In genomic region chr12:98329589-98329988, GRCh38 we compare ENCODE assay signal across 24 cellular contexts.
DNase-seq lines count a peak whose midpoint lies in the region; ATAC-seq, FAIRE-seq and TF ChIP-seq lines count a peak whose summit lies in the region.
"Had no signal": no experiment of that assay in that cellular context is flagged by ENCODE, and none has a peak within 500 bp of the region (broad histone marks: within the 10 kb centered on the region; RNA-seq: fewer than 3 reads in every experiment).

No MANE protein-coding gene starts in this region.

- no TSS peak for BruUV-seq in GM12878 (replicated peaks; lab: Mats Ljungman, UMichigan)

- RAD21 ChIA-PET in GM12878 (lab: Charles Lee; ENCODE audit: unreplicated experiment) = interaction anchor here (0.6 to 3.5 kb wide), 14 partner anchors 8 to 197 kb away, joined by 3 to 15 read pairs (median 4); no protein-coding TSS in a partner anchor

- H3K36me3 Mint-ChIP-seq in nephron progenitor cell (ENCODE audit: low read depth) (no peaks in the 10 kb centered on the region), T-helper 17 cell (ENCODE audit: low read depth) (no peaks in the 10 kb centered on the region)
- H3K36me3 Mint-ChIP-seq: CD8-positive, alpha-beta T cell had no signal

- peaks cover 3% of the 10 kb centered on the region for H3K27me3 Mint-ChIP-seq in nephron progenitor cell (ENCODE audit: low read depth, poor library complexity)
- peaks cover 29% of the 10 kb centered on the region for H3K27me3 Mint-ChIP-seq in T-helper 17 cell

- SMC1A ChIA-PET in GM12878 (lab: Charles Lee; ENCODE audit: uncharacterized antibody, unreplicated experiment) = interaction anchor here (0.8 to 9.4 kb wide), 19 partner anchors 11 to 369 kb away, joined by 3 to 79 read pairs (median 5); no protein-coding TSS in a partner anchor

- H3K4me1 Mint-ChIP-seq in nephron progenitor cell (peaks cover 16% of the 10 kb centered on the region), T-helper 17 cell (peaks cover 2% of the 10 kb centered on the region)
- H3K4me1 Mint-ChIP-seq: B cell had no signal

- in situ Hi-C loops in GM12878 (cut with MboI) = no loop called here

- no peak for FAIRE-seq in GM12878 (lab: Jason Lieb, UNC)
- FAIRE-seq: A204.1, D721Med, G401.6, GM12892, GM19239 had no signal

- no peaks in the 10 kb centered on the region for H3K9me3 Mint-ChIP-seq in nephron progenitor cell
- H3K9me3 Mint-ChIP-seq: CD4-positive, alpha-beta T cell; CD8-positive, alpha-beta T cell had no signal

- no peak overlapping the region for H3K9ac ChIP-seq in GM12878 (ENCODE audit: control insufficient read depth, insufficient read depth, low read length)
- H3K9ac ChIP-seq: BLaER1 treated with 17β-estradiol and CSF1 and Interleukin-3, amounts not matched to agents 10 nM and 100 nM had no signal

- intact Hi-C loops in GM12878 (cut with micrococcal nuclease; ENCODE audit: unreplicated experiment) = no loop called here
- intact Hi-C loops in vagina (cut with DNase I) = no loop called here

- no peak for DNase-seq in GM12878 (ENCODE audit: low read depth, low spot score)
- DNase-seq in nephron progenitor cell = no peak
- no peak for DNase-seq in H4 (ENCODE audit: low spot score)
- no peak for DNase-seq in vagina (ENCODE audit: extremely low spot score in 2 of 2)
- DNase-seq in T-helper 17 cell = no peak
- DNase-seq: 8988T; ACHN; AML-193; Caco-2; Calu3; CD4-positive, alpha-beta T cell; CD8-positive, alpha-beta T cell; DMS79 treated with DMSO at 0.1 percent for 48 hours; GF-D8 had no signal

- no peak for TF ChIP-seq RAD21 in GM12878 (IDR thresholded peaks at IDR 0.05; ENCODE audit: insufficient read depth, low read depth, low read length)

- no peak overlapping the region for H3K4me2 ChIP-seq in GM12878 (ENCODE audit: control insufficient read depth, insufficient read depth)
- H3K4me2 ChIP-seq: BLaER1 treated with 17β-estradiol and CSF1 and Interleukin-3, amounts not matched to agents 10 nM and 100 nM had no signal

- H3K27me3 ChIP-seq in GM12878 (replicated peaks in 1 of 2; ENCODE audit: control insufficient read depth in 2 of 2, insufficient read depth in 2 of 2, low read length in 1 of 2) (no peaks in the 10 kb centered on the region), vagina (no peaks in the 10 kb centered on the region)
- H3K27me3 ChIP-seq: BLaER1 treated with 17β-estradiol and CSF1 and Interleukin-3, amounts not matched to agents 10 nM and 100 nM had no signal

- no peak overlapping the region for H2AFZ ChIP-seq in GM12878 (ENCODE audit: control insufficient read depth, low read depth, low read length)

- TF ChIP-seq CTCF in GM12878 (IDR thresholded peaks at IDR 0.05 in 2 of 3, conservative IDR thresholded peaks at IDR 0.05 in 1 of 3; ENCODE audit: control insufficient read depth in 2 of 3, extremely low read depth in 1 of 3, insufficient read depth in 1 of 3, low read depth in 3 of 3, low read length in 3 of 3) (no peak), nephron progenitor cell (IDR thresholded peaks at IDR 0.05) (no peak), vagina (IDR thresholded peaks at IDR 0.05) (no peak)

- peaks cover 0 to 2% of the 10 kb centered on the region in 2 experiments; a peak in 1 of 4 replicates for H3K36me3 ChIP-seq in GM12878 (ENCODE audit: control insufficient read depth in 2 of 2, insufficient read depth in 2 of 2, low read length in 1 of 2)
- no peaks in the 10 kb centered on the region for H3K36me3 ChIP-seq in vagina

- no peaks in the 10 kb centered on the region for H4K20me1 ChIP-seq in GM12878 (ENCODE audit: control insufficient read depth, insufficient read depth)
- H4K20me1 ChIP-seq: BLaER1 treated with 17β-estradiol and CSF1 and Interleukin-3, amounts not matched to agents 10 nM and 100 nM had no signal

- POLR2A ChIA-PET in GM12878 (lab: Charles Lee) = interaction anchor here (1.0 to 1.5 kb wide), 3 partner anchors 69 to 154 kb away, joined by 3 to 10 read pairs (median 3); no protein-coding TSS in a partner anchor

- ATAC-seq in GM18868 (IDR thresholded peaks at IDR 0.05; ENCODE audit: unreplicated experiment) (peak; percentile 30), GM12878 (peak; percentile 16), HG03175 (IDR thresholded peaks at IDR 0.05; ENCODE audit: unreplicated experiment) (no peak), T-helper 17 cell (no peak)
- ATAC-seq: CD8-positive, alpha-beta T cell had no signal

- H3K27ac ChIP-seq in GM12878 (ENCODE audit: control insufficient read depth, insufficient read depth) = no peak overlapping the region
- no peak overlapping the region for H3K27ac ChIP-seq in vagina
- H3K27ac ChIP-seq: BLaER1 treated with 17β-estradiol and CSF1 and Interleukin-3, amounts not matched to agents 10 nM and 100 nM; C4-2B had no signal

- 12% methylated on average over 5 of the region's 5 CpGs for WGBS in GM12878 (ENCODE audit: insufficient coverage, insufficient replicate concordance, low lambda C conversion rate, missing lambda C conversion rate)

- CTCF ChIA-PET in GM12878 (lab: Yijun Ruan, JAX) = interaction anchor here (1.2 to 4.1 kb wide), 4 partner anchors 13 to 367 kb away, joined by 3 to 16 read pairs (median 3); no protein-coding TSS in a partner anchor

- H3K4me3 Mint-ChIP-seq in nephron progenitor cell (no peak overlapping the region), T-helper 17 cell (no peak overlapping the region)
- H3K4me3 Mint-ChIP-seq: B cell; CD4-positive, alpha-beta T cell; CD8-positive, alpha-beta T cell had no signal

- H3K27ac Mint-ChIP-seq in nephron progenitor cell = peak overlapping the region; percentile 77
- no peak overlapping the region for H3K27ac Mint-ChIP-seq in T-helper 17 cell
- H3K27ac Mint-ChIP-seq: B cell; CD4-positive, alpha-beta T cell; CD8-positive, alpha-beta T cell had no signal

- H3K9me3 ChIP-seq in GM12878 (replicated peaks; ENCODE audit: control insufficient read depth, insufficient read depth, low read length) (no peaks in the 10 kb centered on the region; the same call in 2 of the 3 replicates), vagina (no peaks in the 10 kb centered on the region), T-helper 17 cell (ENCODE audit: control insufficient read depth, low read length, poor library complexity, severe bottlenecking) (no peaks in the 10 kb centered on the region)
- H3K9me3 ChIP-seq: Caco-2 had no signal

- no peak for TF ChIP-seq EP300 in GM12878 (IDR thresholded peaks at IDR 0.05; ENCODE audit: borderline replicate concordance in 1 of 2, control insufficient read depth in 1 of 2, low read depth in 2 of 2, low read length in 2 of 2)

- H3K79me2 ChIP-seq in GM12878 (ENCODE audit: control insufficient read depth, insufficient read depth, low read length) = no peaks in the 10 kb centered on the region

- peaks cover 2% of the 10 kb centered on the region for H3K4me1 ChIP-seq in GM12878 (ENCODE audit: control insufficient read depth, insufficient read depth, low read length)
- H3K4me1 ChIP-seq in vagina = no peaks in the 10 kb centered on the region
- H3K4me1 ChIP-seq: Caco-2 had no signal

- TF ChIP-seq POLR2A in GM12878 (IDR thresholded peaks at IDR 0.05; ENCODE audit: low read depth, low read length) = no peak
- no peak for TF ChIP-seq POLR2A in vagina (IDR thresholded peaks at IDR 0.05)

- H3K4me3 ChIP-seq in GM12878 (no peak overlapping the region), vagina (no peak overlapping the region)
- H3K4me3 ChIP-seq: BLaER1 treated with 17β-estradiol and CSF1 and Interleukin-3, amounts not matched to agents 10 nM and 100 nM had no signal

TF ChIP-seq in GM12878, 131 proteins besides CTCF, POLR2A, EP300 and RAD21:
- TF ChIP-seq PKNOX1 (IDR thresholded peaks at IDR 0.05) = no peak
- no peak for TF ChIP-seq ATF2 (IDR thresholded peaks at IDR 0.05; ENCODE audit: low read length)
- no peak for TF ChIP-seq ZNF24 (IDR thresholded peaks at IDR 0.05)
- 0 out of 2 replicates have a peak, but pooled peaks have one; percentile 17 for TF ChIP-seq MTA2 (IDR thresholded peaks at IDR 0.05; ENCODE audit: low read depth)
- TF ChIP-seq PAX5 (IDR thresholded peaks at IDR 0.05; ENCODE audit: borderline replicate concordance, low read depth, low read length) = no peak
- TF ChIP-seq CHD1 (IDR thresholded peaks at IDR 0.05; ENCODE audit: low read depth, low read length) = no peak
- 0 out of 2 replicates have a peak, but pooled peaks have one; percentile 15 for TF ChIP-seq DPF2 (IDR thresholded peaks at IDR 0.05)
- TF ChIP-seq IKZF1 (conservative IDR thresholded peaks at IDR 0.05) = peak; percentile 63; the same call in 1 of the 2 replicates
- TF ChIP-seq HDGF (IDR thresholded peaks at IDR 0.05) = no peak
- peak in 1 of 2 experiments; percentile 76; a peak in 2 of 4 replicates for TF ChIP-seq BHLHE40 (IDR thresholded peaks at IDR 0.05; ENCODE audit: borderline replicate concordance in 1 of 2, low read depth in 2 of 2, low read length in 1 of 2)
- peak; percentile 46 to 55; a peak in 2 of 4 replicates for TF ChIP-seq IKZF2 (IDR thresholded peaks at IDR 0.05)

Comparison
In these comparisons a context has a peak if more than half of its experiments do, and no peak if none do; other contexts are left out.
1. ATAC-seq: peak in GM18868 (single experiment) and GM12878 (single experiment); none in HG03175 (single experiment) and T-helper 17 cell (single experiment).